In genomic region chr9:14438232-14438966, GRCh38 we compare ENCODE assay signal across 10 cellular contexts.
DNase-seq lines count a peak whose midpoint lies in the region; ATAC-seq and TF ChIP-seq lines count a peak whose summit lies in the region.
"Had no signal": no experiment of that assay in that cellular context is flagged by ENCODE, and none has a peak within 500 bp of the region (broad histone marks: within the 10 kb centered on the region; RNA-seq: fewer than 3 reads in every experiment).

No MANE protein-coding gene starts in this region.

- DNase-seq in NCI-H2081 (lab: John Stamatoyannopoulos, UW) (peak; percentile 64 to 72), NCI-H2081 treated with DMSO at 0.1 percent for 48 hours (lab: John Stamatoyannopoulos, UW) (no peak), NCI-H446 treated with DMSO at 0.1 percent for 48 hours (lab: John Stamatoyannopoulos, UW) (peak; percentile 89), endodermal cell (no peak), osteocyte (ENCODE audit: extremely low spot score, unreplicated experiment) (no peak), head of caudate nucleus (no peak)
- DNase-seq: 8988T, GOT3 had no signal

- H3K27ac ChIP-seq in endodermal cell (ENCODE audit: low read depth, low read length) = peak overlapping the region; percentile 57

- H3K4me1 Mint-ChIP-seq in endodermal cell (peaks cover 9% of the 10 kb centered on the region), osteocyte (ENCODE audit: unreplicated experiment) (peaks cover 19% of the 10 kb centered on the region)

- ATAC-seq in GM21515 (IDR thresholded peaks at IDR 0.05; ENCODE audit: unreplicated experiment) (no peak), GM21390 (IDR thresholded peaks at IDR 0.05; ENCODE audit: unreplicated experiment) (no peak)

- no peaks in the 10 kb centered on the region for H3K27me3 Mint-ChIP-seq in endodermal cell (ENCODE audit: insufficient read depth)
- peaks cover 3% of the 10 kb centered on the region for H3K27me3 Mint-ChIP-seq in osteocyte (ENCODE audit: unreplicated experiment)

- H3K9me3 Mint-ChIP-seq in endodermal cell (no peaks in the 10 kb centered on the region), osteocyte (ENCODE audit: unreplicated experiment) (no peaks in the 10 kb centered on the region)

- no peak overlapping the region for H3K9ac ChIP-seq in endodermal cell (ENCODE audit: extremely low read depth, low read length, poor library complexity, severe bottlenecking)

- no peak for TF ChIP-seq CTCF in endodermal cell (conservative IDR thresholded peaks at IDR 0.05)
- TF ChIP-seq CTCF in osteocyte (IDR thresholded peaks at IDR 0.05) = no peak

- H3K4me3 ChIP-seq in endodermal cell (ENCODE audit: low read length) = no peak overlapping the region

- no peak overlapping the region for H3K4me3 Mint-ChIP-seq in endodermal cell
- no peak overlapping the region for H3K4me3 Mint-ChIP-seq in osteocyte (ENCODE audit: unreplicated experiment)

- no peak overlapping the region for H3K27ac Mint-ChIP-seq in endodermal cell
- peak overlapping the region; percentile 13 for H3K27ac Mint-ChIP-seq in osteocyte (ENCODE audit: unreplicated experiment)

- intact Hi-C loops in head of caudate nucleus (cut with DNase I) = loop anchor here (10.0 kb wide), 1 partner anchor 1404 kb away; no protein-coding TSS in a partner anchor

- no peaks in the 10 kb centered on the region for H3K9me3 ChIP-seq in endodermal cell (ENCODE audit: control insufficient read depth, low read length)

- WGBS in endodermal cell (ENCODE audit: insufficient coverage in 1 of 2, insufficient read length in 1 of 2), 2 experiments = 86 to 89% methylated on average over 4 to 14 of the region's 15 CpGs

- no peaks in the 10 kb centered on the region for H3K36me3 ChIP-seq in endodermal cell (ENCODE audit: control insufficient read depth, insufficient read depth, low read length)

- H3K36me3 Mint-ChIP-seq in endodermal cell (ENCODE audit: low read depth) (no peaks in the 10 kb centered on the region), osteocyte (ENCODE audit: unreplicated experiment) (no peaks in the 10 kb centered on the region)

- no peaks in the 10 kb centered on the region for H3K4me1 ChIP-seq in endodermal cell (ENCODE audit: control insufficient read depth, insufficient read depth, low read length)

- no peaks in the 10 kb centered on the region for H3K27me3 ChIP-seq in endodermal cell (ENCODE audit: control insufficient read depth, insufficient read depth, low read length, poor library complexity, severe bottlenecking)

Comparison
In these comparisons a context has a peak if more than half of its experiments do, and no peak if none do; other contexts are left out.
1. DNase-seq: peak in NCI-H2081 (2 of 2) and NCI-H446 treated with DMSO at 0.1 percent for 48 hours (single experiment); none in NCI-H2081 treated with DMSO at 0.1 percent for 48 hours (single experiment), endodermal cell (single experiment), osteocyte (single experiment) and head of caudate nucleus (0 of 42).